ENCODE assay signal across 9 cellular contexts in the genomic region with DNA sequence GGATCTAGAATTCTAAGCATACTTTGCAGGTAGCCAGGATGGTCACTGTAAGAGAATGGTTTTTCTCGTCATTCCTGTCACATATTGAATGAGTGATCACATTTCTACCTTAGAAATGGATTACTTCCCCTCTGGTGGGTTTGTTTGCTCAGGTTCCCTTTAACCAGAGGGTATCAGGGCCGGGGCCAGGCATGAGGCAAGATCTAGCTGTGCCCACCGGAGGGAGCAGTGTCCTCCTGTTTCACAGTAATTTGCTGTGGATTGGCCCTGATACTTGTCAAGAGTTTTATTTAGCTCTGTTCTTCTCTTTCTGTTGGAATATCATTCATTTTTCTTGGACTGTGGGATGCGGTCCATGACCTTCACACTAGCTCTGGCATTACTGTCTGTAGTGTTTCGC. TPM values are rescaled to one million over a fixed set of nuclear protein-coding genes. Genes with fewer than 3 reads are reported as not detected.
A peak's percentile ranks its signal among the peaks of the same experiment; 100 is the strongest.
DNase-seq lines count a peak whose midpoint lies in the region; ATAC-seq lines count a peak whose summit lies in the region.
"Had no signal": no experiment of that assay in that cellular context is flagged by ENCODE, and none has a peak within 500 bp of the region (broad histone marks: within the 10 kb centered on the region; RNA-seq: fewer than 3 reads in every experiment).

No MANE protein-coding gene starts in this region.

- DNase-seq in Daoy (ENCODE audit: low read depth) (peak; percentile 37), HuH-7.5 (ENCODE audit: low spot score) (peak; percentile 9), medulla oblongata (ENCODE audit: extremely low spot score) (peak; percentile 21), NCI-H345 treated with DMSO at 0.1 percent for 48 hours (lab: John Stamatoyannopoulos, UW; ENCODE audit: unreplicated experiment) (no peak)
- peak; percentile 17 for DNase-seq in activated naive CD4-positive, alpha-beta T cell treated with anti-CD3 and anti-CD28 coated beads, Interleukin-2, amount 50 U/mL, for 16 hours
- DNase-seq in effector CD8-positive, alpha-beta T cell (lab: John Stamatoyannopoulos, UW) = no peak

- ATAC-seq in HG02763 (IDR thresholded peaks at IDR 0.05; ENCODE audit: unreplicated experiment) (no peak), HG03565 (IDR thresholded peaks at IDR 0.05; ENCODE audit: unreplicated experiment) (no peak)
- ATAC-seq: K562 had no signal

RNA-seq across cellular contexts. Expression of a gene that starts 42.3 kb away (rescaled TPM):
- total RNA-seq in Daoy (2014; rRNA removed; shearing (Covaris generic)) = 1.3 and 4.1 TPM in 2 replicates
- total RNA-seq: K562 had no signal

Comparison
In these comparisons a context has a peak if more than half of its experiments do, and no peak if none do; other contexts are left out.
1. DNase-seq: peak in Daoy (single experiment), HuH-7.5 (single experiment), activated naive CD4-positive, alpha-beta T cell treated with anti-CD3 and anti-CD28 coated beads, Interleukin-2, amount 50 U/mL, for 16 hours (single experiment) and medulla oblongata (single experiment); none in NCI-H345 treated with DMSO at 0.1 percent for 48 hours (single experiment) and effector CD8-positive, alpha-beta T cell (single experiment).